ENCODE assay signal across 13 cellular contexts in the genomic region with DNA sequence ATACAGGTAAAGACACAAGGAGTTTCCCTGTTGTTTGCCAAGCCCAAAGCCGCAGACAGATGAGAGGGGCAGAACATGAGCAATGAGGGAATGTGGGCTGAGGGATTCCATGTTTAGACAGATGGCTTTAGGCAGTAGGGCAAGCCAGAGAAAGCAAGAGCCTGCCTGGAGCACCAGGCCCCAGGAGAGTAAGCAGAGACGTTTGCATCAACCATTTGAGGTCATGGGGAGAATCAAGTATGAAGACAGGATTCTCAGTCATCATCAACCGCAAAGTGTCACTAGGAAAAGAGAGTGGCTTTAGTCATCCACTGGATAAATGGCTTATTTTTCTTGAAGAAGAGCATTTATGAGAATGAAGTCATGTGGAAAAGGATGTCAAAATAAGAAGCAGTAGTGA.
DNase-seq lines count a peak whose midpoint lies in the region; ATAC-seq and TF ChIP-seq lines count a peak whose summit lies in the region.
"Had no signal": no experiment of that assay in that cellular context is flagged by ENCODE, and none has a peak within 500 bp of the region (broad histone marks: within the 10 kb centered on the region; RNA-seq: fewer than 3 reads in every experiment).

No MANE protein-coding gene starts in this region.

- H3K27ac Mint-ChIP-seq in stimulated activated effector memory CD8-positive, alpha-beta T cell treated with anti-CD3 and anti-CD28 coated beads, Interleukin-12 subunit alpha, Interleukin-12 subunit beta, amount 100 ng/mL, for 72 hours: no peak overlapping the region

- no peaks in the 10 kb centered on the region for H3K4me1 Mint-ChIP-seq in stimulated activated effector memory CD8-positive, alpha-beta T cell treated with anti-CD3 and anti-CD28 coated beads, Interleukin-12 subunit alpha, Interleukin-12 subunit beta, amount 100 ng/mL, for 72 hours

- DNase-seq in M059J (ENCODE audit: low read depth) (peak; percentile 80), T1000 (lab: John Stamatoyannopoulos, UW) (peak; percentile 47), fibroblast of mammary gland (ENCODE audit: low read depth) (peak; percentile 19), smooth muscle cell of the brain vasculature (ENCODE audit: low read depth, low spot score) (peak; percentile 49)
- DNase-seq in stimulated activated effector memory CD8-positive, alpha-beta T cell treated with anti-CD3 and anti-CD28 coated beads, Interleukin-12 subunit alpha, Interleukin-12 subunit beta, amount 100 ng/mL, for 72 hours (ENCODE audit: low spot score in 2 of 2): no peak
- DNase-seq: MV-4-11, NCI-H1930, NCI-H510A, SHP77 treated with DMSO at 0.1 percent for 48 hours had no signal

- no peak overlapping the region for H3K4me3 ChIP-seq in fibroblast of mammary gland (ENCODE audit: control insufficient read depth, low read depth, low read length)

- H3K9me3 Mint-ChIP-seq in stimulated activated effector memory CD8-positive, alpha-beta T cell treated with anti-CD3 and anti-CD28 coated beads, Interleukin-12 subunit alpha, Interleukin-12 subunit beta, amount 100 ng/mL, for 72 hours: no peaks in the 10 kb centered on the region

- TF ChIP-seq CTCF in fibroblast of mammary gland (conservative IDR thresholded peaks at IDR 0.05; ENCODE audit: control insufficient read depth, insufficient read depth, low read depth, low read length): no peak

- ATAC-seq in GM18519 (IDR thresholded peaks at IDR 0.05; ENCODE audit: low FRiP score, unreplicated experiment) (no peak), GM21390 (IDR thresholded peaks at IDR 0.05; ENCODE audit: unreplicated experiment) (no peak), GM21526 (IDR thresholded peaks at IDR 0.05; ENCODE audit: low FRiP score, unreplicated experiment) (no peak)
- no peak for ATAC-seq in stimulated activated effector memory CD8-positive, alpha-beta T cell treated with anti-CD3 and anti-CD28 coated beads, Interleukin-12 subunit alpha, Interleukin-12 subunit beta, amount 100 ng/mL, for 72 hours
- ATAC-seq: HCT116 had no signal

- no peak overlapping the region for H3K4me3 Mint-ChIP-seq in stimulated activated effector memory CD8-positive, alpha-beta T cell treated with anti-CD3 and anti-CD28 coated beads, Interleukin-12 subunit alpha, Interleukin-12 subunit beta, amount 100 ng/mL, for 72 hours

- H3K36me3 Mint-ChIP-seq in stimulated activated effector memory CD8-positive, alpha-beta T cell treated with anti-CD3 and anti-CD28 coated beads, Interleukin-12 subunit alpha, Interleukin-12 subunit beta, amount 100 ng/mL, for 72 hours: no peaks in the 10 kb centered on the region

Comparison
In these comparisons a context has a peak if more than half of its experiments do, and no peak if none do; other contexts are left out.
1. DNase-seq: peak in M059J (single experiment), T1000 (single experiment), fibroblast of mammary gland (single experiment) and smooth muscle cell of the brain vasculature (single experiment); none in stimulated activated effector memory CD8-positive, alpha-beta T cell treated with anti-CD3 and anti-CD28 coated beads, Interleukin-12 subunit alpha, Interleukin-12 subunit beta, amount 100 ng/mL, for 72 hours (0 of 2).